23 cellular contexts compared by ENCODE assay signal in genomic region chr18:46679846-46680598, GRCh38. TPM values are rescaled to one million over a fixed set of nuclear protein-coding genes. Genes with fewer than 3 reads are reported as not detected.
DNase-seq lines count a peak whose midpoint lies in the region; ATAC-seq, FAIRE-seq and TF ChIP-seq lines count a peak whose summit lies in the region.
"Had no signal": no experiment of that assay in that cellular context is flagged by ENCODE, and none has a peak within 500 bp of the region (broad histone marks: within the 10 kb centered on the region; RNA-seq: fewer than 3 reads in every experiment).

No MANE protein-coding gene starts in this region.

- H3K9me3 ChIP-seq in left ventricle myocardium inferior (replicated peaks) (no peaks in the 10 kb centered on the region), DOHH2 (ENCODE audit: control insufficient read depth, insufficient read depth, low read length) (no peaks in the 10 kb centered on the region), kidney (ENCODE audit: control insufficient read depth in 1 of 2, low read length in 2 of 2) (no peaks in the 10 kb centered on the region)
- no peaks in the 10 kb centered on the region for H3K9me3 ChIP-seq in CD4-positive, alpha-beta memory T cell (ENCODE audit: control insufficient read depth in 1 of 2, low read length in 2 of 2)
- H3K9me3 ChIP-seq: A549 had no signal

- intact Hi-C loops in Right ventricle myocardium inferior (cut with DNase I): no loop called here
- intact Hi-C loops in left ventricle myocardium inferior (cut with micrococcal nuclease): no loop called here
- intact Hi-C loops in kidney (cut with DNase I): no loop called here
- intact Hi-C loops in CD4-positive, alpha-beta memory T cell (cut with micrococcal nuclease): no loop called here
- intact Hi-C loops in lower leg skin (cut with DNase I; ENCODE audit: low total_unique reads): no loop called here

- H3K27ac ChIP-seq in left ventricle myocardium inferior (replicated peaks) (no peak overlapping the region), DOHH2 (ENCODE audit: low read depth, low read length) (peak overlapping the region; percentile 42; the same call in 1 of the 2 replicates), kidney (ENCODE audit: low read depth in 2 of 2, low read length in 2 of 2) (no peak overlapping the region)
- H3K27ac ChIP-seq in CD4-positive, alpha-beta memory T cell (ENCODE audit: low read depth, low read length): no peak overlapping the region
- H3K27ac ChIP-seq: 22Rv1, A549, GM23248, HL-60 had no signal

- WGBS in lower leg skin, 2 donors: 94 to 95% methylated on average over 41 to 52 of the region's 52 CpGs

- DNase-seq in Right ventricle myocardium inferior (ENCODE audit: missing footprints): peak; percentile 54
- DNase-seq in left ventricle myocardium inferior: no peak
- peak; percentile 66 for DNase-seq in kidney
- DNase-seq in CD4-positive, alpha-beta memory T cell: no peak
- no peak for DNase-seq in lower leg skin (ENCODE audit: low spot score in 2 of 2)
- DNase-seq in glomerular visceral epithelial cell (ENCODE audit: extremely low spot score): no peak
- DNase-seq: AML-193; CD8-positive, alpha-beta memory T cell; COR-L47; DMS 273 treated with DMSO at 0.1 percent for 48 hours; GM23248; H7; HFFc6 had no signal

- H3K36me3 ChIP-seq in left ventricle myocardium inferior (no peaks in the 10 kb centered on the region), DOHH2 (ENCODE audit: control insufficient read depth, low read length) (no peaks in the 10 kb centered on the region), kidney (ENCODE audit: control insufficient read depth in 1 of 2, insufficient read depth in 2 of 2, low read length in 2 of 2) (no peaks in the 10 kb centered on the region)
- H3K36me3 ChIP-seq in CD4-positive, alpha-beta memory T cell (ENCODE audit: insufficient read depth, low read length): no peaks in the 10 kb centered on the region

- 0 out of 2 replicates have a peak, but pooled peaks cover 2% of the 10 kb centered on the region for H3F3A ChIP-seq in DOHH2 (ENCODE audit: control insufficient read depth, insufficient read depth)

- no peak overlapping the region for H3K27ac Mint-ChIP-seq in CD4-positive, alpha-beta memory T cell
- H3K27ac Mint-ChIP-seq: CD8-positive, alpha-beta memory T cell; HFFc6 had no signal

- no peak for TF ChIP-seq POLR2A in lower leg skin (IDR thresholded peaks at IDR 0.05)

- CTCF ChIA-PET in CD4-positive, alpha-beta memory T cell (lab: Charles Lee; ENCODE audit: partially characterized antibody): interaction anchor here (1.8 kb wide), 1 partner anchor 22 kb away, joined by 5 read pairs; no protein-coding TSS in a partner anchor

- no peak for ATAC-seq in Right ventricle myocardium inferior
- ATAC-seq: A549, HCT116 had no signal

- H3K27me3 Mint-ChIP-seq in CD4-positive, alpha-beta memory T cell: peaks cover 3 to 9% of the 10 kb centered on the region in 2 donors

- no peak for TF ChIP-seq CTCF in left ventricle myocardium inferior (IDR thresholded peaks at IDR 0.05; ENCODE audit: borderline replicate concordance)
- TF ChIP-seq CTCF in DOHH2 (IDR thresholded peaks at IDR 0.05; ENCODE audit: low read depth, low read length, poor library complexity, severe bottlenecking): no peak
- no peak for TF ChIP-seq CTCF in kidney (IDR thresholded peaks at IDR 0.05; ENCODE audit: borderline replicate concordance, extremely low read depth, insufficient read depth)
- no peak for TF ChIP-seq CTCF in lower leg skin (IDR thresholded peaks at IDR 0.05)

- H3K79me2 ChIP-seq in DOHH2 (ENCODE audit: control insufficient read depth, low read length): no peaks in the 10 kb centered on the region

- H3K4me1 Mint-ChIP-seq in CD4-positive, alpha-beta memory T cell: no peaks in the 10 kb centered on the region
- H3K4me1 Mint-ChIP-seq: CD8-positive, alpha-beta memory T cell had no signal

- H3K9ac ChIP-seq in kidney (ENCODE audit: low read length in 2 of 2): no peak overlapping the region
- H3K9ac ChIP-seq: GM23248 had no signal

- no peaks in the 10 kb centered on the region for H3K9me3 Mint-ChIP-seq in CD4-positive, alpha-beta memory T cell
- H3K9me3 Mint-ChIP-seq: HFFc6 had no signal

- no peaks in the 10 kb centered on the region for H3K36me3 Mint-ChIP-seq in CD4-positive, alpha-beta memory T cell
- H3K36me3 Mint-ChIP-seq: CD8-positive, alpha-beta memory T cell had no signal

- no peaks in the 10 kb centered on the region for H4K20me1 ChIP-seq in DOHH2 (ENCODE audit: control insufficient read depth, insufficient read depth, low read depth, low read length)

- H3K4me3 Mint-ChIP-seq in CD4-positive, alpha-beta memory T cell: no peak overlapping the region
- H3K4me3 Mint-ChIP-seq: CD8-positive, alpha-beta memory T cell; HFFc6 had no signal

- H3K4me2 ChIP-seq in DOHH2 (ENCODE audit: low read length): peak overlapping the region; percentile 72
- H3K4me2 ChIP-seq: A549 had no signal

- H3K4me1 ChIP-seq in left ventricle myocardium inferior (peaks cover 9% of the 10 kb centered on the region), DOHH2 (ENCODE audit: control insufficient read depth, low read length) (peaks cover 69% of the 10 kb centered on the region), kidney (ENCODE audit: control insufficient read depth in 1 of 2, insufficient read depth in 1 of 2, low read depth in 1 of 2, low read length in 2 of 2) (peaks cover 3 to 21% of the 10 kb centered on the region in 2 donors)
- no peaks in the 10 kb centered on the region for H3K4me1 ChIP-seq in CD4-positive, alpha-beta memory T cell (ENCODE audit: insufficient read depth, low read length)
- H3K4me1 ChIP-seq: A549 had no signal

- H3K4me3 ChIP-seq in left ventricle myocardium inferior: no peak overlapping the region
- H3K4me3 ChIP-seq in DOHH2 (ENCODE audit: low read length): peak overlapping the region; percentile 37
- no peak overlapping the region for H3K4me3 ChIP-seq in kidney (ENCODE audit: low read length in 2 of 2)
- H3K4me3 ChIP-seq in CD4-positive, alpha-beta memory T cell (ENCODE audit: low read length in 2 of 2): no peak overlapping the region
- H3K4me3 ChIP-seq in lower leg skin (ENCODE audit: low read depth, poor library complexity, severe bottlenecking): no peak overlapping the region
- H3K4me3 ChIP-seq: A549, GM23248 had no signal

- H3K27me3 ChIP-seq in left ventricle myocardium inferior (ENCODE audit: low read depth) (peaks cover 4% of the 10 kb centered on the region), DOHH2 (ENCODE audit: control insufficient read depth, low read length) (no peaks in the 10 kb centered on the region)
- H3K27me3 ChIP-seq in CD4-positive, alpha-beta memory T cell (ENCODE audit: insufficient read depth, low read length): no peaks in the 10 kb centered on the region

- no peaks in the 10 kb centered on the region for H3K9me2 ChIP-seq in DOHH2 (replicated peaks; ENCODE audit: control insufficient read depth, low read length)

- no peak for FAIRE-seq in kidney (lab: Jason Lieb, UNC)
- FAIRE-seq: A549, GM12892, GM18507 had no signal

- POLR2A ChIA-PET in CD4-positive, alpha-beta memory T cell (lab: Charles Lee; ENCODE audit: partially characterized antibody): no interaction called here

RNA-seq across cellular contexts. Expression of gene LOXHD1, which starts 23.0 kb away (rescaled TPM):
- total RNA-seq in Right ventricle myocardium inferior: 0.35 TPM
- total RNA-seq in left ventricle myocardium inferior: 0.49 TPM
- total RNA-seq in kidney: 0.25 TPM
- polyA plus RNA-seq in kidney (ENCODE audit: insufficient read depth, low read depth, low replicate concordance): not detected
- not detected for total RNA-seq in CD4-positive, alpha-beta memory T cell
- polyA plus RNA-seq in CD4-positive, alpha-beta memory T cell: not detected
- under 1 TPM in 3 of 4 donors, not detected in 1; 0.02 to 0.97 (median 0.32) TPM for total RNA-seq in lower leg skin
- total RNA-seq: CD8-positive, alpha-beta memory T cell; Daoy; GM23248; HFFc6; HT1080 had no signal
- polyA plus RNA-seq: A549; BJ; CD8-positive, alpha-beta memory T cell; GM23248 had no signal

Comparison
In these comparisons a context has a peak if more than half of its experiments do, and no peak if none do; other contexts are left out.
1. DNase-seq: peak in Right ventricle myocardium inferior (single experiment) and kidney (single experiment); none in left ventricle myocardium inferior (single experiment), CD4-positive, alpha-beta memory T cell (0 of 5), lower leg skin (0 of 2) and glomerular visceral epithelial cell (single experiment).